17 cellular contexts compared by ENCODE assay signal in the genomic region with DNA sequence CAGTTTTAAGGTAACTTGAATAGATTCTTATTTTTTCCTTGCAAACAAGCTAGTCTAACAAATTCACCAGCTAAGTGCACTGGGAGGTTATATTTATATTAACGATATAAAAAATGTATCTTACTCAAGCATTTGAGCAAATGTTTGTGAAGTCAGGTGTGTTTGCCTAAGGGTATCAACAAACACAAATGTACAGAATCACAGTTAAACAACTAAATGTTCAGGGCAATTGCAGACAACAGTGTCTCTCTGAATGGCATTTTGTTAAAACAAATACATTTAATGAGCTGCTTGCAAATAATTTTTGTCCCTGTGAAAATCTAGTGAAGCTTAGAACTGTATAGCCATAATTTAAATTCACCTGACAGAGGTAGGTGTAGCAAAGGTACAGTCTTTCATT. TPM values are rescaled to one million over a fixed set of nuclear protein-coding genes. Genes with fewer than 3 reads are reported as not detected.
DNase-seq lines count a peak whose midpoint lies in the region; TF ChIP-seq lines count a peak whose summit lies in the region.
"Had no signal": no experiment of that assay in that cellular context is flagged by ENCODE, and none has a peak within 500 bp of the region (broad histone marks: within the 10 kb centered on the region; RNA-seq: fewer than 3 reads in every experiment).

No MANE protein-coding gene starts in this region.

- H3K4me1 Mint-ChIP-seq in progenitor cell of endocrine pancreas (ENCODE audit: low read depth), result peaks cover 25% of the 10 kb centered on the region
- H3K4me1 Mint-ChIP-seq: GM23338 had no signal

- H3K4me3 ChIP-seq in LNCaP clone FGC (ENCODE audit: low read depth, low read length) (no peak overlapping the region), OCI-LY7 (ENCODE audit: low read depth, low read length, poor library complexity, severe bottlenecking) (no peak overlapping the region)
- H3K4me3 ChIP-seq: A549, GM23338 had no signal

- CTCF ChIA-PET in OCI-LY7 (lab: Charles Lee; ENCODE audit: unreplicated experiment), result no interaction called here

- H3K79me2 ChIP-seq in OCI-LY7 (ENCODE audit: insufficient read depth, low read depth, low read length), result no peaks in the 10 kb centered on the region

- intact Hi-C loops in OCI-LY7 (cut with micrococcal nuclease; ENCODE audit: unreplicated experiment), result no loop called here

- H3K27ac ChIP-seq in OCI-LY7 (ENCODE audit: low read depth, low read length, poor library complexity, severe bottlenecking), result no peak overlapping the region
- H3K27ac ChIP-seq: 22Rv1, A549 had no signal

- no TSS peak for BruUV-seq in OCI-LY7 (replicated peaks; lab: Mats Ljungman, UMichigan)

- H3K27ac Mint-ChIP-seq in progenitor cell of endocrine pancreas, result peak overlapping the region; percentile 62
- H3K27ac Mint-ChIP-seq: CD4-positive, alpha-beta T cell; GM23338; HFFc6 had no signal

- no peaks in the 10 kb centered on the region for H3K9me2 ChIP-seq in OCI-LY7 (ENCODE audit: insufficient read depth, low read length)

- no peak overlapping the region for H3K4me3 Mint-ChIP-seq in progenitor cell of endocrine pancreas (ENCODE audit: low read depth)
- H3K4me3 Mint-ChIP-seq: CD4-positive, alpha-beta T cell; GM23338; HFFc6 had no signal

- H2AFZ ChIP-seq in OCI-LY7 (ENCODE audit: low read length), result no peak overlapping the region
- H2AFZ ChIP-seq: GM23338 had no signal

- H4K20me1 ChIP-seq in OCI-LY7 (ENCODE audit: insufficient read depth, low read length), result no peaks in the 10 kb centered on the region

- no peaks in the 10 kb centered on the region for H3K4me1 ChIP-seq in OCI-LY7 (ENCODE audit: insufficient read depth, low read length, poor library complexity, severe bottlenecking)
- H3K4me1 ChIP-seq: Caco-2 had no signal

- no peak overlapping the region for H3K4me2 ChIP-seq in OCI-LY7 (ENCODE audit: low read length)
- H3K4me2 ChIP-seq: A549, GM23338 had no signal

- TF ChIP-seq CTCF in LNCaP clone FGC (IDR thresholded peaks at IDR 0.05; ENCODE audit: control insufficient read depth, extremely low read depth, insufficient read depth) (no peak), progenitor cell of endocrine pancreas (IDR thresholded peaks at IDR 0.05; ENCODE audit: unreplicated experiment) (no peak), OCI-LY7 (conservative IDR thresholded peaks at IDR 0.05; ENCODE audit: low read length) (no peak)

- peaks cover 6% of the 10 kb centered on the region for H3K36me3 Mint-ChIP-seq in progenitor cell of endocrine pancreas (ENCODE audit: insufficient read depth)

- no peaks in the 10 kb centered on the region for H3K36me3 ChIP-seq in OCI-LY7 (ENCODE audit: insufficient read depth, low read length)

- H3K9me3 Mint-ChIP-seq in progenitor cell of endocrine pancreas (ENCODE audit: low read depth), result peaks cover 15% of the 10 kb centered on the region
- H3K9me3 Mint-ChIP-seq: CD4-positive, alpha-beta T cell; GM23338; HFFc6 had no signal

- DNase-seq in NCI-H1417 (lab: John Stamatoyannopoulos, UW) (peak in 2 of 3 experiments; percentile 46 to 77), NCI-H1417 treated with DMSO at 0.1 percent for 48 hours (lab: John Stamatoyannopoulos, UW) (no peak), LNCaP clone FGC (ENCODE audit: low read depth) (peak; percentile 98), NCI-H69 (lab: John Stamatoyannopoulos, UW) (peak; percentile 59), progenitor cell of endocrine pancreas (ENCODE audit: low spot score, unreplicated experiment) (no peak), OCI-LY7 (ENCODE audit: low spot score) (no peak), NCI-H2171 treated with DMSO at 0.1 percent for 48 hours (lab: John Stamatoyannopoulos, UW) (no peak)
- DNase-seq: AML-193; Caco-2; CD4-positive, alpha-beta T cell; DMS79 treated with DMSO at 0.1 percent for 48 hours; GF-D8; HFFc6 had no signal

- no peaks in the 10 kb centered on the region for H3K27me3 Mint-ChIP-seq in progenitor cell of endocrine pancreas
- H3K27me3 Mint-ChIP-seq: CD4-positive, alpha-beta T cell had no signal

- POLR2A ChIA-PET in OCI-LY7 (lab: Charles Lee), result interaction anchor here (0.6 kb wide), 1 partner anchor 29 kb away, joined by 3 read pairs; no protein-coding TSS in a partner anchor

- no peaks in the 10 kb centered on the region for H3K9me3 ChIP-seq in OCI-LY7 (ENCODE audit: low read length)
- H3K9me3 ChIP-seq: A549, Caco-2 had no signal

RNA-seq across cellular contexts. Expression of a gene that starts 28.2 kb away (rescaled TPM):
- total RNA-seq in progenitor cell of endocrine pancreas (312 and 318 TPM in 2 replicates), OCI-LY7 (2022) (not detected in 2 replicates)
- total RNA-seq in OCI-LY7 (2014; rRNA removed; shearing (Covaris generic)), result not detected in 2 replicates
- total RNA-seq: CD4-positive, alpha-beta T cell; HepG2 had no signal

Comparison
In these comparisons a context has a peak if more than half of its experiments do, and no peak if none do; other contexts are left out.
1. DNase-seq: peak in NCI-H1417 (2 of 3), LNCaP clone FGC (single experiment) and NCI-H69 (single experiment); none in NCI-H1417 treated with DMSO at 0.1 percent for 48 hours (single experiment), progenitor cell of endocrine pancreas (single experiment), OCI-LY7 (single experiment) and NCI-H2171 treated with DMSO at 0.1 percent for 48 hours (single experiment).
2. RNA of a gene that starts 28.2 kb away (total RNA-seq): 312 to 318 TPM in progenitor cell of endocrine pancreas; not detected in OCI-LY7; every median in the first group is over 100 times any median in the second.